21 cellular contexts compared by ENCODE assay signal in the genomic region with DNA sequence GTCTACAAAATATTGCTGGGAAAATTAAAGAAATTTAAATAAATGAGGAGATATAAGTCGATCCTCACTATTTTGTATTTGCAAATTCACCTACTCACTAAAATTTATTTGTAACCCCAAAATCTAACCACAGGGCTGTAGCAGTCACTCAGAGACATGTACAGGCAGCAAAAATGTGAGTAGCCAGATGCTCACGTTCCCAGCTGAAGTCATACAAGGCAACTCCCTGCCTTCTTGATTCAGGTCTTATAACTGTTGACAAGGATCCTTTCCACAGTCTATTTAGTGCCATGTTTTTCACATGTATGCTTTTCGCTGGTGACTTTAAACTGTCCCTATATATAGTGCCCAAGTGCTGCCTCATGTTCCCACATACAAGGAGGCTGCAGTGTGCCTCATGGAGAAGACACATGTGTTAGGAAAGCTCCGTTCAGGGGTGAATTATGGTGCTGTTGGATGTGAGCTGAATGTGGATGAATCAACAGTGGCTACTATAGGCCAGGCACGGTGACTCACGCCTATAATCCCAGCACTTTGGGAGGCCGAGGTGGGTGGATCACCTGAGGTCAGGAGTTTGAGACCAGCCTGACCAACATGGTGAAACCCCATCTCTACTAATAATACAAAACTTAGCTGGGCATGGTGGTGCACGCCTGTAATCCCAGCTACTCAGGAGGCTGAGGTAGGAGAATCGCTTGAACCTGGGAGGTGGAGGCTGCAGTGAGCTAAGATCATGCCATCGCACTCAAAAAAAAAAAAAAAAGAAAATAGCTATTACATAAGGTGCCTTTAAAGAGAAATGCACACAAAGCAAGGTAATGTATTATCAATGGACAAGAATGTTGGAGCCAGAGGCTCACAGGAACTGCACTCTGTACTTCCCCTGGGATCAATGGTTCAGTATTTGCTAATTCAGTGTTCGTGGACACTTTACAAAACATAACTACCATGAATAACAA. TPM values are rescaled to one million over a fixed set of nuclear protein-coding genes. Genes with fewer than 3 reads are reported as not detected.
DNase-seq lines count a peak whose midpoint lies in the region; ATAC-seq, FAIRE-seq and TF ChIP-seq lines count a peak whose summit lies in the region.
"Had no signal": no experiment of that assay in that cellular context is flagged by ENCODE, and none has a peak within 500 bp of the region (broad histone marks: within the 10 kb centered on the region; RNA-seq: fewer than 3 reads in every experiment).

No MANE protein-coding gene starts in this region.

- H2AFZ ChIP-seq in GM23248 = no peak overlapping the region

- H3K9me2 ChIP-seq in GM23248 (ENCODE audit: insufficient read depth) = no peaks in the 10 kb centered on the region
- H3K9me2 ChIP-seq: SK-N-SH had no signal

- H3K27ac Mint-ChIP-seq in CD4-positive, alpha-beta memory T cell = no peak overlapping the region
- H3K27ac Mint-ChIP-seq in Caco-2 (ENCODE audit: unreplicated experiment) = no peak overlapping the region

- no peak overlapping the region for H3K4me3 Mint-ChIP-seq in CD4-positive, alpha-beta memory T cell
- H3K4me3 Mint-ChIP-seq in Caco-2 (ENCODE audit: unreplicated experiment) = no peak overlapping the region

- TF ChIP-seq EP300 in A549 (IDR thresholded peaks at IDR 0.05) = no peak

- H3K9me3 ChIP-seq in A549 = no peaks in the 10 kb centered on the region
- H3K9me3 ChIP-seq in GM23248 (ENCODE audit: low read depth) = no peaks in the 10 kb centered on the region
- no peaks in the 10 kb centered on the region for H3K9me3 ChIP-seq in RWPE2 (ENCODE audit: severe bottlenecking)
- no peaks in the 10 kb centered on the region for H3K9me3 ChIP-seq in CD4-positive, alpha-beta memory T cell (ENCODE audit: control insufficient read depth in 1 of 2, low read length in 2 of 2)
- H3K9me3 ChIP-seq in Caco-2 = no peaks in the 10 kb centered on the region
- H3K9me3 ChIP-seq: BLaER1 treated with 17β-estradiol and CSF1 and Interleukin-3, amounts not matched to agents 10 nM and 100 nM; SK-N-SH had no signal

- H3K4me2 ChIP-seq in A549 = no peak overlapping the region
- H3K4me2 ChIP-seq in GM23248 (ENCODE audit: unreplicated experiment) = no peak overlapping the region
- H3K4me2 ChIP-seq: BLaER1 treated with 17β-estradiol and CSF1 and Interleukin-3, amounts not matched to agents 10 nM and 100 nM; KMS-11; SK-N-SH had no signal

- H3K4me1 ChIP-seq in A549 (no peaks in the 10 kb centered on the region; the same call in 2 of the 3 replicates), GM23248 (ENCODE audit: insufficient read depth) (peaks cover 6% of the 10 kb centered on the region), RWPE2 (ENCODE audit: insufficient read depth, poor library complexity, severe bottlenecking) (peaks cover 5% of the 10 kb centered on the region), Caco-2 (no peaks in the 10 kb centered on the region)
- H3K4me1 ChIP-seq in CD4-positive, alpha-beta memory T cell (ENCODE audit: insufficient read depth, low read length) = no peaks in the 10 kb centered on the region

- no TSS peak for BruUV-seq in Caco-2 (replicated peaks; lab: Mats Ljungman, UMichigan)

- no peak overlapping the region for H3K4me3 ChIP-seq in A549
- no peak overlapping the region for H3K4me3 ChIP-seq in GM23248
- H3K4me3 ChIP-seq in RWPE2 (ENCODE audit: severe bottlenecking) = no peak overlapping the region
- H3K4me3 ChIP-seq in CD4-positive, alpha-beta memory T cell (ENCODE audit: low read length in 2 of 2) = no peak overlapping the region
- H3K4me3 ChIP-seq in Caco-2 (ENCODE audit: low read depth, low read length) = no peak overlapping the region
- H3K4me3 ChIP-seq: BLaER1 treated with 17β-estradiol and CSF1 and Interleukin-3, amounts not matched to agents 10 nM and 100 nM; GM12878 had no signal

- no peaks in the 10 kb centered on the region for H3K36me3 Mint-ChIP-seq in CD4-positive, alpha-beta memory T cell
- H3K36me3 Mint-ChIP-seq in Caco-2 (ENCODE audit: insufficient read depth, unreplicated experiment) = no peaks in the 10 kb centered on the region

- H3K27ac ChIP-seq in A549 (no peak overlapping the region), GM23248 (no peak overlapping the region), RWPE2 (ENCODE audit: poor library complexity, severe bottlenecking) (no peak overlapping the region)
- H3K27ac ChIP-seq in CD4-positive, alpha-beta memory T cell (ENCODE audit: low read depth, low read length) = no peak overlapping the region
- H3K27ac ChIP-seq: BLaER1 treated with 17β-estradiol and CSF1 and Interleukin-3, amounts not matched to agents 10 nM and 100 nM; KMS-11 had no signal

- no peaks in the 10 kb centered on the region for H3K27me3 Mint-ChIP-seq in CD4-positive, alpha-beta memory T cell
- peaks cover 2% of the 10 kb centered on the region for H3K27me3 Mint-ChIP-seq in Caco-2 (ENCODE audit: insufficient read depth, unreplicated experiment)

- CTCF ChIA-PET in A549 (lab: Yijun Ruan, JAX) (interaction anchor here (0.7 to 5.7 kb wide), 7 partner anchors 10 to 380 kb away, joined by 3 to 36 read pairs (median 5); no protein-coding TSS in a partner anchor), Caco-2 (lab: Charles Lee) (no interaction called here)
- CTCF ChIA-PET in CD4-positive, alpha-beta memory T cell (lab: Charles Lee; ENCODE audit: partially characterized antibody) = interaction anchor here (1.0 to 3.0 kb wide), 2 partner anchors 12 to 15 kb away, joined by 3 to 9 read pairs; no protein-coding TSS in a partner anchor

- no peaks in the 10 kb centered on the region for H4K20me1 ChIP-seq in GM23248 (ENCODE audit: insufficient read depth)
- H4K20me1 ChIP-seq: BLaER1 treated with 17β-estradiol and CSF1 and Interleukin-3, amounts not matched to agents 10 nM and 100 nM had no signal

- H3F3A ChIP-seq in GM23248 (ENCODE audit: insufficient read depth) = 0 out of 2 replicates have a peak, but pooled peaks cover 7% of the 10 kb centered on the region

- DNase-seq in A549 (ENCODE audit: low read depth in 1 of 2, low spot score in 1 of 2) = no peak
- DNase-seq in GM23248 = peak; percentile 46
- no peak for DNase-seq in RWPE2 (ENCODE audit: low spot score)
- DNase-seq in mucosa of gallbladder (ENCODE audit: low spot score) = no peak
- DNase-seq in CD4-positive, alpha-beta memory T cell = no peak
- DNase-seq in Caco-2 = no peak
- DNase-seq: DMS79 treated with DMSO at 0.1 percent for 48 hours, GF-D8, GOT3, NCI-H1092 treated with DMSO at 0.1 percent for 48 hours, NCI-H146, NCI-H2081, NCI-H446 treated with DMSO at 0.1 percent for 48 hours, SHP77 treated with DMSO at 0.1 percent for 48 hours, SK-N-SH had no signal

- H3K36me3 ChIP-seq in GM23248 (ENCODE audit: low read depth) (no peaks in the 10 kb centered on the region), RWPE2 (ENCODE audit: low read depth) (no peaks in the 10 kb centered on the region), Caco-2 (ENCODE audit: control insufficient read depth, insufficient read depth, low read length) (no peaks in the 10 kb centered on the region)
- H3K36me3 ChIP-seq in CD4-positive, alpha-beta memory T cell (ENCODE audit: insufficient read depth, low read length) = no peaks in the 10 kb centered on the region
- H3K36me3 ChIP-seq: BLaER1 treated with 17β-estradiol and CSF1 and Interleukin-3, amounts not matched to agents 10 nM and 100 nM had no signal

- H3K79me2 ChIP-seq in GM23248 (ENCODE audit: insufficient read depth) = no peaks in the 10 kb centered on the region

- TF ChIP-seq RAD21 in A549 (conservative IDR thresholded peaks at IDR 0.05 in 1 of 2, IDR thresholded peaks at IDR 0.05 in 1 of 2) = no peak

- no peaks in the 10 kb centered on the region for H3K4me1 Mint-ChIP-seq in CD4-positive, alpha-beta memory T cell
- H3K4me1 Mint-ChIP-seq in Caco-2 (ENCODE audit: low read depth, unreplicated experiment) = no peaks in the 10 kb centered on the region

- WGBS in A549 (ENCODE audit: missing lambda C conversion rate) = 80% methylated on average over 11 of the region's 11 CpGs
- WGBS in GM23248 (ENCODE audit: low coverage in 1 of 2, low lambda C conversion rate in 2 of 2, missing lambda C conversion rate in 2 of 2), 2 experiments = 72 to 79% methylated on average over 11 of the region's 11 CpGs

- H3K9me3 Mint-ChIP-seq in CD4-positive, alpha-beta memory T cell = no peaks in the 10 kb centered on the region
- H3K9me3 Mint-ChIP-seq in Caco-2 (ENCODE audit: unreplicated experiment) = no peaks in the 10 kb centered on the region

- TF ChIP-seq POLR2A in A549 (IDR thresholded peaks at IDR 0.05; ENCODE audit: low read length) = no peak

- H3K9ac ChIP-seq in GM23248 = no peak overlapping the region
- H3K9ac ChIP-seq: BLaER1 treated with 17β-estradiol and CSF1 and Interleukin-3, amounts not matched to agents 10 nM and 100 nM; KMS-11; SK-N-SH had no signal

- no peak for TF ChIP-seq CTCF in A549 (IDR thresholded peaks at IDR 0.05)
- TF ChIP-seq CTCF in RWPE2 (IDR thresholded peaks at IDR 0.05; ENCODE audit: poor library complexity, severe bottlenecking) = no peak
- no peak for TF ChIP-seq CTCF in Caco-2 (IDR thresholded peaks at IDR 0.05; ENCODE audit: insufficient read depth in 1 of 2, low read depth in 1 of 2, low read length in 1 of 2, severe bottlenecking in 1 of 2, unreplicated experiment in 1 of 2)

- POLR2A ChIA-PET in A549 (lab: Yijun Ruan, JAX) = interaction anchor here (0.6 kb wide), 1 partner anchor 52 kb away, joined by 6 read pairs; no protein-coding TSS in a partner anchor
- POLR2A ChIA-PET in CD4-positive, alpha-beta memory T cell (lab: Charles Lee; ENCODE audit: partially characterized antibody) = interaction anchor here (0.6 kb wide), 1 partner anchor 33 kb away, joined by 3 read pairs; no protein-coding TSS in a partner anchor
- POLR2A ChIA-PET in Caco-2 (lab: Charles Lee) = no interaction called here

- intact Hi-C loops in CD4-positive, alpha-beta memory T cell (cut with micrococcal nuclease) = no loop called here
- intact Hi-C loops in Caco-2 (cut with micrococcal nuclease; ENCODE audit: unreplicated experiment) = loop anchor here (5.0 kb wide), 1 partner anchor 190 kb away; no protein-coding TSS in a partner anchor

- ATAC-seq in A549 (no peak), RWPE2 (ENCODE audit: low read depth) (peak; percentile 64; the same call in 2 of the 3 replicates), esophagus mucosa (peak; percentile 47), HG02885 (IDR thresholded peaks at IDR 0.05; ENCODE audit: poor library complexity, unreplicated experiment) (no peak)
- ATAC-seq: GM12878 had no signal

- no peaks in the 10 kb centered on the region for H3K27me3 ChIP-seq in GM23248 (replicated peaks; ENCODE audit: insufficient read depth)
- H3K27me3 ChIP-seq in RWPE2 (ENCODE audit: insufficient read depth, poor library complexity, severe bottlenecking) = no peaks in the 10 kb centered on the region
- H3K27me3 ChIP-seq in CD4-positive, alpha-beta memory T cell (ENCODE audit: insufficient read depth, low read length) = no peaks in the 10 kb centered on the region
- H3K27me3 ChIP-seq in Caco-2 (replicated peaks; ENCODE audit: control insufficient read depth, insufficient read depth, low read length) = no peaks in the 10 kb centered on the region
- H3K27me3 ChIP-seq: BLaER1 treated with 17β-estradiol and CSF1 and Interleukin-3, amounts not matched to agents 10 nM and 100 nM had no signal

- in situ Hi-C loops in GM23248 (cut with MboI) = no loop called here

- peak; percentile 23 for FAIRE-seq in A549 (lab: Jason Lieb, UNC)
- FAIRE-seq: GM12878, RCC 7860 had no signal

RNA-seq across cellular contexts. Expression of gene STK35, which starts 55.3 kb away (rescaled TPM):
- polyA plus RNA-seq in A549 (2011; rRNA removed) = 9.0 and 11.5 TPM in 2 replicates
- 6.3 and 8.9 TPM in 2 replicates for polyA plus RNA-seq in A549 (2012; cell fraction: cytosol; rRNA removed)
- 16.9 and 20.7 TPM in 2 replicates for polyA plus RNA-seq in A549 (2012; cell fraction: nucleus; rRNA removed)
- 9.5 to 10.1 TPM (median 10.0 TPM) in 3 replicates for polyA plus RNA-seq in A549 (2017; fragmentation: RNase III; extraction: RNeasy Plus Mini Kit Qiagen cat#74134 plus additional on column Dnase treatment)
- polyA minus RNA-seq in A549 (2011; rRNA and poly(A)+ RNA removed) = 20.5 and 22.2 TPM in 2 replicates
- total RNA-seq in GM23248 (2014; rRNA removed; shearing (Covaris generic)) = 15.2 and 19.7 TPM in 2 replicates
- polyA plus RNA-seq in GM23248 (2016; fragmentation: Nextera tagmentation; extraction: Ambion mirVana) = 5.9 and 6.9 TPM in 2 replicates
- 19.1 TPM for total RNA-seq in esophagus mucosa
- 21.0 TPM for total RNA-seq in mucosa of gallbladder
- total RNA-seq in CD4-positive, alpha-beta memory T cell = 10 to 100 TPM; 18.5 to 19.3 TPM
- 1 to 10 TPM; 5.9 to 6.4 TPM for polyA plus RNA-seq in CD4-positive, alpha-beta memory T cell
- 40.1 and 40.2 TPM in 2 replicates for total RNA-seq in Caco-2 (2022)

Comparison
In these comparisons a context has a peak if more than half of its experiments do, and no peak if none do; other contexts are left out.
1. ATAC-seq: peak in RWPE2 (single experiment) and esophagus mucosa (single experiment); none in A549 (0 of 2) and HG02885 (single experiment).